Comparison of ENCODE assay signal across 8 cellular contexts in genomic region chr17:17476865-17477467, GRCh38. TPM values are rescaled to one million over a fixed set of nuclear protein-coding genes. Genes with fewer than 3 reads are reported as not detected.
DNase-seq lines count a peak whose midpoint lies in the region; ATAC-seq and TF ChIP-seq lines count a peak whose summit lies in the region.

Gene MED9, plus strand, starts transcription at chr17:17477000. Its CDS starts 42 bp downstream, at chr17:17477042.

- peak; percentile 75 to 93 for TF ChIP-seq EP300 in tibial nerve (IDR thresholded peaks at IDR 0.05)

- ATAC-seq in HG02623 (IDR thresholded peaks at IDR 0.05; ENCODE audit: unreplicated experiment), result peak; percentile 85
- peak; percentile 95 to 99 (median 99) for ATAC-seq in heart left ventricle

- H3K4me1 ChIP-seq in adrenal gland (replicated peaks in 1 of 2), result peaks cover 12 to 46% of the 10 kb centered on the region in 2 donors
- H3K4me1 ChIP-seq in heart left ventricle, result peaks cover 0 to 52% (median 41%) of the 10 kb centered on the region in 12 donors
- peaks cover 0 to 40% (median 19%) of the 10 kb centered on the region in 4 donors for H3K4me1 ChIP-seq in tibial nerve

- H3K9me3 ChIP-seq in adrenal gland (replicated peaks in 1 of 3) (no peaks in the 10 kb centered on the region), heart left ventricle (no peaks in the 10 kb centered on the region), tibial nerve (no peaks in the 10 kb centered on the region)

- DNase-seq in GDM1 (lab: John Stamatoyannopoulos, UW), result peak; percentile 89
- DNase-seq in NCI-H1436 treated with DMSO at 0.1 percent for 48 hours (lab: John Stamatoyannopoulos, UW), result peak; percentile 70
- DNase-seq in adrenal gland, result peak; percentile 92 to 96 (median 93)
- DNase-seq in heart left ventricle, result peak; percentile 93 to 97 (median 95)
- peak; percentile 86 for DNase-seq in pons (ENCODE audit: low spot score)
- DNase-seq in tibial nerve (ENCODE audit: low spot score in 2 of 2), result peak; percentile 85 to 89

- H3K27ac ChIP-seq in adrenal gland (peak within 1 kb of the TSS in 4 of 5 donors; percentile 88 to 95 (median 90)), heart left ventricle (peak within 1 kb of the TSS; percentile 90 to 98 (median 94)), tibial nerve (peak within 1 kb of the TSS; percentile 58 to 93 (median 92))

- H3K4me3 ChIP-seq in adrenal gland (peak within 1 kb of the TSS; percentile 77 to 97 (median 92)), heart left ventricle (peak within 1 kb of the TSS; percentile 63 to 98 (median 84)), tibial nerve (peak within 1 kb of the TSS; percentile 61 to 95 (median 80))

- intact Hi-C loops in T-helper 1 cell treated with Interleukin-12 subunit alpha and Interleukin-12 subunit beta and Interleukin-4 antibody, amounts not matched to agents 30 ng/mL and 1 ng/mL, for 36 hours (cut with micrococcal nuclease), result loop anchor here (1.0 to 10.0 kb wide), 8 partner anchors 19 to 708 kb away; partner anchors contain the start of genes ATPAF2, DRC3, GID4 and PEMT
- intact Hi-C loops in adrenal gland (cut with DNase I), result loop anchor here in 1 of 2 donors (2.0 kb wide), 1 partner anchor 18 kb away; no protein-coding TSS in a partner anchor
- intact Hi-C loops in heart left ventricle (cut with DNase I), result loop anchor here in 1 of 10 donors (2.0 to 5.0 kb wide), 3 partner anchors 18 to 120 kb away; no protein-coding TSS in a partner anchor

- TF ChIP-seq CTCF in adrenal gland (IDR thresholded peaks at IDR 0.05) (peak in 1 of 6 experiments; percentile 2), heart left ventricle (IDR thresholded peaks at IDR 0.05) (no peak), tibial nerve (IDR thresholded peaks at IDR 0.05) (peak in 2 of 5 experiments; percentile 29 to 31)

- H3K27me3 ChIP-seq in adrenal gland, result no peaks in the 10 kb centered on the region
- no peaks in the 10 kb centered on the region for H3K27me3 ChIP-seq in heart left ventricle
- no peaks in the 10 kb centered on the region for H3K27me3 ChIP-seq in tibial nerve

- H3K36me3 ChIP-seq in adrenal gland (replicated peaks in 1 of 2) (no peaks in the 10 kb centered on the region), heart left ventricle (peaks cover 0 to 16% (median 0%) of the 10 kb centered on the region in 9 donors), tibial nerve (peaks cover 0 to 14% (median 0%) of the 10 kb centered on the region in 3 donors)

- WGBS in adrenal gland, 4 donors, result 0 to 1% (median 0%) methylated on average over 25 to 47 of the region's 47 CpGs
- WGBS in heart left ventricle, 4 donors, result 0% methylated on average over 25 to 47 of the region's 47 CpGs
- WGBS in tibial nerve, 2 donors, result 1% methylated on average over 26 to 41 of the region's 47 CpGs

- peak; percentile 54 to 55 for TF ChIP-seq POLR2A in adrenal gland (IDR thresholded peaks at IDR 0.05)
- peak; percentile 29 to 77 for TF ChIP-seq POLR2A in heart left ventricle (IDR thresholded peaks at IDR 0.05)
- peak in 1 of 2 donors; percentile 48 for TF ChIP-seq POLR2A in tibial nerve (IDR thresholded peaks at IDR 0.05)

RNA-seq across cellular contexts. Expression of gene MED9, which starts in this region (rescaled TPM):
- total RNA-seq in T-helper 1 cell treated with Interleukin-12 subunit alpha and Interleukin-12 subunit beta and Interleukin-4 antibody, amounts not matched to agents 30 ng/mL and 1 ng/mL, for 36 hours, result 12.7 and 13.5 TPM in 2 replicates
- 10 to 100 TPM in 7 of 8 donors, 1 to 10 TPM in 1; 8.2 to 41.2 (median 19.9) TPM for total RNA-seq in adrenal gland
- 10 to 100 TPM; 12.3 to 14.9 (median 14.7) TPM for polyA plus RNA-seq in adrenal gland
- 10 to 100 TPM; 26.3 to 64.4 (median 33.0) TPM for total RNA-seq in heart left ventricle
- 10 to 100 TPM; 36.2 to 44.7 TPM for polyA plus RNA-seq in heart left ventricle
- total RNA-seq in tibial nerve, result 10 to 100 TPM in 3 of 4 donors, 1 to 10 TPM in 1; 8.0 to 17.5 (median 13.6) TPM

Comparison
In these comparisons a context has a peak if more than half of its experiments do, and no peak if none do; other contexts are left out.
1. Peak in every context shown above with its lines: DNase-seq, ATAC-seq, H3K4me3 ChIP-seq and H3K27ac ChIP-seq.